ENCODE assay signal across 12 cellular contexts in the genomic region with DNA sequence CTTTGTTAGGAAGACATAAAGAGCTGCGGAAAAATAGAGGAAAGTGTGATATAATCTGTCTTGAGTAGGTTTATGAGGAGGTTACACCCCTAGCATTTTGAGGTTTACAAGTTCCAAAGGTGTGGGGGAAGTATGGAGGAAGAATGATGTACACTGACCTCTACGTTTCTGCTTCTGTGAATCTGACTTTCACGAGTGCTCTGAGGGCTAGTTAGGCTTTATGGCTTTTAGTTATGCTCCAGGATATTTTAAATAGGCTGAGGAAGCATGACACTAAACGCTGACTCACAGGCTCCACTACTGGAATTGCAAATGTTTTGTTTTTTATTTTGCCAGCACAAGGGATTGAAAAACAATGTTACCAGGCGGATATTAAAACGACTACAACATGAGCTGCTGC. TPM values are rescaled to one million over a fixed set of nuclear protein-coding genes. Genes with fewer than 3 reads are reported as not detected.
A peak's percentile ranks its signal among the peaks of the same experiment; 100 is the strongest.
DNase-seq lines count a peak whose midpoint lies in the region; ATAC-seq and TF ChIP-seq lines count a peak whose summit lies in the region.
"Had no signal": no experiment of that assay in that cellular context is flagged by ENCODE, and none has a peak within 500 bp of the region (broad histone marks: within the 10 kb centered on the region; RNA-seq: fewer than 3 reads in every experiment).

No MANE protein-coding gene starts in this region.

- H3K27ac Mint-ChIP-seq in osteocyte (ENCODE audit: unreplicated experiment), result peak overlapping the region; percentile 94
- no peak overlapping the region for H3K27ac Mint-ChIP-seq in activated CD8-positive, alpha-beta T cell treated with anti-CD3 and anti-CD28 coated beads for 36 hours

- no peaks in the 10 kb centered on the region for H3K9me3 ChIP-seq in SK-N-MC (ENCODE audit: low read depth, low read length)

- H3K27ac ChIP-seq in SK-N-MC, result peak overlapping the region; percentile 42; the same call in 1 of the 2 replicates

- peak overlapping the region; percentile 16 for H3K9ac ChIP-seq in SK-N-MC (ENCODE audit: insufficient read length)

- H3K4me3 ChIP-seq in SK-N-MC (peak overlapping the region; percentile 25; the same call in 1 of the 2 replicates), fibroblast of mammary gland (ENCODE audit: control insufficient read depth, low read depth, low read length) (no peak overlapping the region)

- H3K4me3 Mint-ChIP-seq in osteocyte (ENCODE audit: unreplicated experiment), result peak overlapping the region; percentile 27
- no peak overlapping the region for H3K4me3 Mint-ChIP-seq in activated CD8-positive, alpha-beta T cell treated with anti-CD3 and anti-CD28 coated beads for 36 hours
- H3K4me3 Mint-ChIP-seq: activated T-cell treated with anti-CD3 and anti-CD28 coated beads, Interleukin-2, amount 50 U/mL, for 4 hours had no signal

- H3K36me3 Mint-ChIP-seq in osteocyte (ENCODE audit: unreplicated experiment), result peaks cover 30% of the 10 kb centered on the region
- no peaks in the 10 kb centered on the region for H3K36me3 Mint-ChIP-seq in activated CD8-positive, alpha-beta T cell treated with anti-CD3 and anti-CD28 coated beads for 36 hours (ENCODE audit: low read depth)

- peaks cover 32% of the 10 kb centered on the region for H3K36me3 ChIP-seq in SK-N-MC (ENCODE audit: insufficient read depth, low read length)

- TF ChIP-seq CTCF in fibroblast of mammary gland (conservative IDR thresholded peaks at IDR 0.05; ENCODE audit: control insufficient read depth, insufficient read depth, low read depth, low read length) (no peak), osteocyte (IDR thresholded peaks at IDR 0.05) (no peak)
- no peak for TF ChIP-seq CTCF in activated CD8-positive, alpha-beta T cell treated with anti-CD3 and anti-CD28 coated beads for 36 hours (IDR thresholded peaks at IDR 0.05)

- peaks cover 69% of the 10 kb centered on the region for H3K4me1 Mint-ChIP-seq in osteocyte (ENCODE audit: unreplicated experiment)
- peaks cover 5% of the 10 kb centered on the region for H3K4me1 Mint-ChIP-seq in activated CD8-positive, alpha-beta T cell treated with anti-CD3 and anti-CD28 coated beads for 36 hours (ENCODE audit: low read depth)

- no peaks in the 10 kb centered on the region for H3K9me3 Mint-ChIP-seq in osteocyte (ENCODE audit: unreplicated experiment)
- no peaks in the 10 kb centered on the region for H3K9me3 Mint-ChIP-seq in activated CD8-positive, alpha-beta T cell treated with anti-CD3 and anti-CD28 coated beads for 36 hours
- H3K9me3 Mint-ChIP-seq: activated T-cell treated with anti-CD3 and anti-CD28 coated beads, Interleukin-2, amount 50 U/mL, for 4 hours had no signal

- intact Hi-C loops in activated CD8-positive, alpha-beta T cell treated with anti-CD3 and anti-CD28 coated beads for 36 hours (cut with micrococcal nuclease), result no loop called here

- peak; percentile 58 for DNase-seq in Daoy (ENCODE audit: low read depth)
- DNase-seq in SK-N-MC (ENCODE audit: low read depth, low spot score), result peak; percentile 22
- DNase-seq in fibroblast of mammary gland (ENCODE audit: low read depth), result peak; percentile 86
- no peak for DNase-seq in osteocyte (ENCODE audit: extremely low spot score, unreplicated experiment)
- no peak for DNase-seq in activated CD8-positive, alpha-beta T cell treated with anti-CD3 and anti-CD28 coated beads for 36 hours
- DNase-seq: activated T-cell treated with anti-CD3 and anti-CD28 coated beads, Interleukin-2, amount 50 U/mL, for 4 hours; DMS153; H7; hippocampal formation had no signal

- H3K27me3 Mint-ChIP-seq in osteocyte (ENCODE audit: unreplicated experiment), result no peaks in the 10 kb centered on the region
- no peaks in the 10 kb centered on the region for H3K27me3 Mint-ChIP-seq in activated CD8-positive, alpha-beta T cell treated with anti-CD3 and anti-CD28 coated beads for 36 hours

- POLR2A ChIA-PET in activated CD8-positive, alpha-beta T cell treated with anti-CD3 and anti-CD28 coated beads for 36 hours (lab: Charles Lee), result no interaction called here

- no peak for ATAC-seq in GM19351 (IDR thresholded peaks at IDR 0.05; ENCODE audit: unreplicated experiment)
- ATAC-seq in activated CD8-positive, alpha-beta T cell treated with anti-CD3 and anti-CD28 coated beads for 36 hours, result no peak
- no peak for ATAC-seq in HG03460 (IDR thresholded peaks at IDR 0.05; ENCODE audit: unreplicated experiment)
- ATAC-seq in HG03175 (IDR thresholded peaks at IDR 0.05; ENCODE audit: unreplicated experiment), result no peak
- ATAC-seq: activated T-cell treated with anti-CD3 and anti-CD28 coated beads, Interleukin-2, amount 50 U/mL, for 4 hours had no signal

- CTCF ChIA-PET in activated CD8-positive, alpha-beta T cell treated with anti-CD3 and anti-CD28 coated beads for 36 hours (lab: Charles Lee), result no interaction called here

RNA-seq across cellular contexts. Expression of a gene that starts 46.4 kb away (rescaled TPM):
- total RNA-seq in Daoy (2014; rRNA removed; shearing (Covaris generic)), result not detected in 2 replicates
- total RNA-seq in osteocyte, result 0.55 and 0.75 TPM in 2 replicates
- total RNA-seq in activated CD8-positive, alpha-beta T cell treated with anti-CD3 and anti-CD28 coated beads for 36 hours, result not detected
- total RNA-seq: activated T-cell treated with anti-CD3 and anti-CD28 coated beads, Interleukin-2, amount 50 U/mL, for 4 hours had no signal

RNA-seq across cellular contexts. Expression of a gene that starts 47.5 kb away (rescaled TPM):
- total RNA-seq in Daoy (2014; rRNA removed; shearing (Covaris generic)), result 151 and 167 TPM in 2 replicates
- total RNA-seq in osteocyte, result 75.5 and 86.7 TPM in 2 replicates
- total RNA-seq in activated CD8-positive, alpha-beta T cell treated with anti-CD3 and anti-CD28 coated beads for 36 hours, result 1 to 10 TPM; 7.3 to 7.6 TPM

Comparison
In these comparisons a context has a peak if more than half of its experiments do, and no peak if none do; other contexts are left out.
1. DNase-seq: peak in Daoy (single experiment), SK-N-MC (single experiment) and fibroblast of mammary gland (single experiment); none in osteocyte (single experiment) and activated CD8-positive, alpha-beta T cell treated with anti-CD3 and anti-CD28 coated beads for 36 hours (single experiment).